In the genomic region with DNA sequence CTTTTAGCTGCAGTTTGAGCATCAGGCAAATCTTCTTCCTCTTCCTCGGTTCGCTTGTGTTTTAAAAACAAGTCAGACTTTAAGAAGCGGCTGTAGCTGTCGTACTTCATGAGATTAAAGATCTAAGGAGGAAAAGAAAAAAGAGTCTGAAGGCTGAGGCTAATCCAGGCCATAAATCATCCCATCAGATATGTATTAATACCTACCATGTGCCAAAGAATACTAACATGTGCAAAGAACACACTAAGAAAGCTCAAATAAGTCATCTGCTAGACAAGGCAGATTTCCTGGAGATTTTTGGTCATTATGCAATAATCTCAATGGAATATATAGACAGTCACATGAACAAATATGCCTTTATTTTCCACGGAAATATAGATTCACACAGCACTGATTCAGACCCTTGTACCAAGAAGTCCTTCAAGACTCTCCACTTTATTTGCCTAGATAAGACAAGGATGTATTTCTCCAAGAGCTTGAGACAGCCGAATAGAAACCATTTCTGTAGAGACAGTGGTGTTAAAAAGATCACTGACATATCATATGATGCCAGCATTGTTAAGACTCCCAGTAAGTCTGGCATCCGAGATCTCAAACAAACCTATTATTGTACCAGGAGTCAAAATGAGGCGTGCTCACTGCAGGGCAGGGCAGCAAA, we compare ENCODE assay signal across 19 cellular contexts. TPM values are rescaled to one million over a fixed set of nuclear protein-coding genes. Genes with fewer than 3 reads are reported as not detected.
DNase-seq lines count a peak whose midpoint lies in the region; ATAC-seq, FAIRE-seq and TF ChIP-seq lines count a peak whose summit lies in the region.
"Had no signal": no experiment of that assay in that cellular context is flagged by ENCODE, and none has a peak within 500 bp of the region (broad histone marks: within the 10 kb centered on the region; RNA-seq: fewer than 3 reads in every experiment).

No MANE protein-coding gene starts in this region.

- TF ChIP-seq EP300 in K562 (IDR thresholded peaks at IDR 0.05; ENCODE audit: low read length), result no peak

- TF ChIP-seq CTCF in K562 (IDR thresholded peaks at IDR 0.05 in 2 of 3, conservative IDR thresholded peaks at IDR 0.05 in 1 of 3; ENCODE audit: insufficient read depth in 2 of 3, low read depth in 1 of 3, low read length in 3 of 3) (no peak), osteoblast (IDR thresholded peaks at IDR 0.05; ENCODE audit: extremely low read depth, low read depth, low read length) (no peak), endodermal cell (conservative IDR thresholded peaks at IDR 0.05) (no peak), breast epithelium (IDR thresholded peaks at IDR 0.05) (no peak)

- H3K4me2 ChIP-seq in K562 (ENCODE audit: insufficient read depth, low read length) (no peak overlapping the region), osteoblast (ENCODE audit: insufficient read depth, low read length) (no peak overlapping the region)

- WGBS in K562 (ENCODE audit: insufficient coverage, low coverage, missing lambda C conversion rate), result 68% methylated on average over 5 of the region's 8 CpGs
- 91 to 94% methylated on average over 4 to 8 of the region's 8 CpGs for WGBS in endodermal cell (ENCODE audit: insufficient coverage in 1 of 2, insufficient read length in 1 of 2), 2 experiments

- peak overlapping the region; percentile 47 to 63 for H3K4me3 Mint-ChIP-seq in activated T-cell treated with anti-CD3 and anti-CD28 coated beads, Interleukin-2, amount 50 U/mL, for 72 hours
- H3K4me3 Mint-ChIP-seq in endodermal cell, result no peak overlapping the region

- H3K9me1 ChIP-seq in K562 (ENCODE audit: control insufficient read depth, insufficient read depth, low read length), result no peaks in the 10 kb centered on the region

- ATAC-seq in activated T-cell treated with anti-CD3 and anti-CD28 coated beads, Interleukin-2, amount 50 U/mL, for 72 hours (replicated peaks in 1 of 2), result no peak
- no peak for ATAC-seq in K562
- ATAC-seq: left cardiac atrium, upper lobe of right lung had no signal

- TF ChIP-seq POLR2A in K562 (conservative IDR thresholded peaks at IDR 0.05) (no peak), breast epithelium (IDR thresholded peaks at IDR 0.05) (no peak)

- H3K27ac ChIP-seq in K562 (ENCODE audit: extremely low read depth, low read depth, low read length), result no peak overlapping the region
- no peak overlapping the region for H3K27ac ChIP-seq in osteoblast (ENCODE audit: low read depth, low read length)
- H3K27ac ChIP-seq in endodermal cell (ENCODE audit: low read depth, low read length), result no peak overlapping the region
- no peak overlapping the region for H3K27ac ChIP-seq in breast epithelium
- H3K27ac ChIP-seq: ascending aorta, upper lobe of right lung had no signal

- peaks cover 100% of the 10 kb centered on the region for H3K4me1 Mint-ChIP-seq in activated T-cell treated with anti-CD3 and anti-CD28 coated beads, Interleukin-2, amount 50 U/mL, for 72 hours (ENCODE audit: low read depth)
- peaks cover 9% of the 10 kb centered on the region for H3K4me1 Mint-ChIP-seq in endodermal cell

- no peaks in the 10 kb centered on the region for H3K79me2 ChIP-seq in K562 (ENCODE audit: control insufficient read depth, insufficient read depth, low read length)
- no peaks in the 10 kb centered on the region for H3K79me2 ChIP-seq in osteoblast (ENCODE audit: insufficient read depth, low read length)

- H2AFZ ChIP-seq in K562 (ENCODE audit: low read depth, low read length) (no peak overlapping the region), osteoblast (ENCODE audit: low read length) (no peak overlapping the region)

- H3K4me1 ChIP-seq in K562 (replicated peaks in 1 of 2; ENCODE audit: control insufficient read depth in 2 of 2, insufficient read depth in 2 of 2, low read length in 2 of 2), result no peaks in the 10 kb centered on the region; a peak in 1 of 5 replicates
- H3K4me1 ChIP-seq in osteoblast (ENCODE audit: insufficient read depth, low read length), result peaks cover 18% of the 10 kb centered on the region
- peaks cover 5% of the 10 kb centered on the region for H3K4me1 ChIP-seq in endodermal cell (ENCODE audit: control insufficient read depth, insufficient read depth, low read length)
- no peaks in the 10 kb centered on the region for H3K4me1 ChIP-seq in breast epithelium
- H3K4me1 ChIP-seq: ascending aorta, upper lobe of right lung had no signal

- peaks cover 3 to 24% of the 10 kb centered on the region in 2 donors for H3K36me3 Mint-ChIP-seq in activated T-cell treated with anti-CD3 and anti-CD28 coated beads, Interleukin-2, amount 50 U/mL, for 72 hours (ENCODE audit: insufficient read depth in 2 of 2)
- H3K36me3 Mint-ChIP-seq in endodermal cell (ENCODE audit: low read depth), result no peaks in the 10 kb centered on the region

- no peaks in the 10 kb centered on the region for H3K27me3 Mint-ChIP-seq in activated T-cell treated with anti-CD3 and anti-CD28 coated beads, Interleukin-2, amount 50 U/mL, for 72 hours (ENCODE audit: low read depth)
- H3K27me3 Mint-ChIP-seq in endodermal cell (ENCODE audit: insufficient read depth), result peaks cover 6% of the 10 kb centered on the region
- H3K27me3 Mint-ChIP-seq: stimulated activated naive B cell treated with anti-CD40 and anti-IgM and Interleukin-4, amounts not matched to agents 10 μg/mL and 1 μg/mL and 100 μg/mL, for 72 hours had no signal

- no peak for FAIRE-seq in K562 (lab: Jason Lieb, UNC)

- peaks cover 40% of the 10 kb centered on the region; the same call in 2 of the 3 replicates for H3K36me3 ChIP-seq in K562 (ENCODE audit: control insufficient read depth, insufficient read depth, low read length)
- peaks cover 6% of the 10 kb centered on the region for H3K36me3 ChIP-seq in osteoblast (ENCODE audit: insufficient read depth, low read length)
- no peaks in the 10 kb centered on the region for H3K36me3 ChIP-seq in endodermal cell (ENCODE audit: control insufficient read depth, insufficient read depth, low read length)
- H3K36me3 ChIP-seq in breast epithelium, result no peaks in the 10 kb centered on the region
- H3K36me3 ChIP-seq: ascending aorta, upper lobe of right lung had no signal

- H3K9ac ChIP-seq in K562 (ENCODE audit: insufficient read depth in 1 of 2, low read depth in 2 of 2, low read length in 2 of 2) (no peak overlapping the region), endodermal cell (ENCODE audit: extremely low read depth, low read length, poor library complexity, severe bottlenecking) (no peak overlapping the region)

- no TSS peak for BruUV-seq in K562 (replicated peaks; lab: Mats Ljungman, UMichigan)

- POLR2A ChIA-PET in K562 (lab: Yijun Ruan, JAX), result no interaction called here

- no peaks in the 10 kb centered on the region for H3K27me3 ChIP-seq in K562 (ENCODE audit: control insufficient read depth in 2 of 2, insufficient read depth in 2 of 2, low read length in 2 of 2)
- H3K27me3 ChIP-seq in osteoblast (ENCODE audit: insufficient read depth, low read length), result no peaks in the 10 kb centered on the region
- no peaks in the 10 kb centered on the region for H3K27me3 ChIP-seq in endodermal cell (ENCODE audit: control insufficient read depth, insufficient read depth, low read length, poor library complexity, severe bottlenecking)
- H3K27me3 ChIP-seq in breast epithelium, result no peaks in the 10 kb centered on the region
- H3K27me3 ChIP-seq: ascending aorta, upper lobe of right lung had no signal

- H3K9me3 Mint-ChIP-seq in activated T-cell treated with anti-CD3 and anti-CD28 coated beads, Interleukin-2, amount 50 U/mL, for 72 hours, result no peaks in the 10 kb centered on the region
- H3K9me3 Mint-ChIP-seq in endodermal cell, result no peaks in the 10 kb centered on the region
- H3K9me3 Mint-ChIP-seq: stimulated activated naive B cell treated with anti-CD40 and anti-IgM and Interleukin-4, amounts not matched to agents 10 μg/mL and 1 μg/mL and 100 μg/mL, for 72 hours had no signal

- DNase-seq in activated T-cell treated with anti-CD3 and anti-CD28 coated beads, Interleukin-2, amount 50 U/mL, for 72 hours, result no peak
- no peak for DNase-seq in activated T-cell treated with anti-CD3 and anti-CD28 coated beads, Interleukin-2, amount 50 U/mL, for 48 hours
- DNase-seq in SK-MEL-5 (ENCODE audit: low read depth, low spot score) (peak; percentile 69), K562 (ENCODE audit: extremely low read depth in 1 of 4, low spot score in 3 of 4) (no peak), osteoblast (ENCODE audit: insufficient read length, low spot score, missing footprints) (peak; percentile 13), endodermal cell (no peak), hepatic stellate cell (ENCODE audit: low spot score) (no peak), breast epithelium (ENCODE audit: low spot score in 2 of 2) (no peak)
- DNase-seq: C1 segment of cervical spinal cord; DMS53; foreskin fibroblast; left cardiac atrium; NCI-H1417; NCI-H2171; NCI-H774; nucleus accumbens; stimulated activated naive B cell treated with anti-CD40 and anti-IgM and Interleukin-4, amounts not matched to agents 10 μg/mL and 1 μg/mL and 100 μg/mL, for 72 hours; upper lobe of right lung had no signal

- intact Hi-C loops in K562 (cut with micrococcal nuclease), result no loop called here
- intact Hi-C loops in breast epithelium (cut with DNase I; ENCODE audit: low total_unique reads), result no loop called here

- CTCF ChIA-PET in K562 (lab: Yijun Ruan, JAX; ENCODE audit: low intra/inter-chr PET ratio), result no interaction called here

- in situ Hi-C loops in SK-MEL-5 (cut with HindIII; ENCODE audit: low pct_unique_long_range_greater_than_20kb, low sequenced_read_pairs), result no loop called here
- in situ Hi-C loops in K562 (cut with MboI), result no loop called here

- H3K27ac Mint-ChIP-seq in activated T-cell treated with anti-CD3 and anti-CD28 coated beads, Interleukin-2, amount 50 U/mL, for 72 hours, result peak overlapping the region; percentile 86
- no peak overlapping the region for H3K27ac Mint-ChIP-seq in endodermal cell

- H4K20me1 ChIP-seq in K562 (replicated peaks; ENCODE audit: control insufficient read depth, insufficient read depth, low read length) (no peaks in the 10 kb centered on the region), osteoblast (ENCODE audit: insufficient read depth, low read length) (no peaks in the 10 kb centered on the region)

- H3K4me3 ChIP-seq in K562, result no peak overlapping the region
- H3K4me3 ChIP-seq in osteoblast (ENCODE audit: insufficient read depth, low read length), result no peak overlapping the region
- no peak overlapping the region for H3K4me3 ChIP-seq in endodermal cell (ENCODE audit: low read length)
- no peak overlapping the region for H3K4me3 ChIP-seq in breast epithelium
- H3K4me3 ChIP-seq: ascending aorta, upper lobe of right lung had no signal

- H3K9me3 ChIP-seq in K562 (replicated peaks; ENCODE audit: control insufficient read depth, insufficient read depth, low read depth, low read length) (no peaks in the 10 kb centered on the region), osteoblast (ENCODE audit: low read depth, low read length) (no peaks in the 10 kb centered on the region), endodermal cell (ENCODE audit: control insufficient read depth, low read length) (no peaks in the 10 kb centered on the region), breast epithelium (no peaks in the 10 kb centered on the region)
- H3K9me3 ChIP-seq: ascending aorta, upper lobe of right lung had no signal

- TF ChIP-seq RAD21 in K562 (CRISPR knock-in tag; conservative IDR thresholded peaks at IDR 0.05 in 1 of 2, IDR thresholded peaks at IDR 0.05 in 1 of 2), result no peak

RNA-seq across cellular contexts. Expression of a gene that starts 42.3 kb away (rescaled TPM):
- 100 to 1,000 TPM; 161 to 208 TPM for total RNA-seq in activated T-cell treated with anti-CD3 and anti-CD28 coated beads, Interleukin-2, amount 50 U/mL, for 72 hours
- 28.3 and 33.1 TPM in 2 replicates for total RNA-seq in SK-MEL-5 (2014; rRNA removed; shearing (Covaris generic))
- polyA plus RNA-seq in SK-MEL-5 (2015; cell fraction: cytosol; rRNA removed), result 24.4 and 36.4 TPM in 2 replicates
- 3.3 and 6.9 TPM in 2 replicates for polyA plus RNA-seq in SK-MEL-5 (2015; cell fraction: nucleus; rRNA removed)
- 9.5 and 17.1 TPM in 2 replicates for total RNA-seq in K562 (2011; cell fraction: chromatin; rRNA removed; ENCODE audit: low replicate concordance)
- total RNA-seq in K562 (2011; cell fraction: nucleolus; rRNA removed), result 9.5 and 11.8 TPM in 2 replicates
- total RNA-seq in K562 (2011; cell fraction: nucleoplasm; rRNA removed), result 15.0 and 25.7 TPM in 2 replicates
- total RNA-seq in K562 (2014; rRNA removed), result 47.6 and 61.8 TPM in 2 replicates
- total RNA-seq in K562 (2014; rRNA removed; fragmentation: Illumina TruSeq; extraction: Trizol), result 67.5 and 76.1 TPM in 2 replicates
- 62.1 and 62.4 TPM in 2 replicates for total RNA-seq in K562 (2015; rRNA removed; fragmentation: Illumina TruSeq; extraction: Trizol)
- total RNA-seq in K562 (2021), result 56.6 and 59.1 TPM in 2 replicates
- polyA plus RNA-seq in K562 (2011; rRNA removed), result 89.3 and 123 TPM in 2 replicates
- polyA plus RNA-seq in K562 (2011; cell fraction: cytosol; rRNA removed), result 23.5 and 39.7 TPM in 2 replicates
- 17.6 and 25.4 TPM in 2 replicates for polyA plus RNA-seq in K562 (2011; cell fraction: nucleus; rRNA removed)
- polyA plus RNA-seq in K562 (2012), result 72.6 and 102 TPM in 2 replicates
- 81.1 and 91.4 TPM in 2 replicates for polyA plus RNA-seq in K562 (2014; fragmentation: Illumina TruSeq; extraction: Trizol)
- 10 to 100 TPM; 31.9 to 43.7 TPM for polyA plus RNA-seq in K562 (2014; fragmentation: Nextera tagmentation; extraction: Ambion mirVana)
- 79.2 and 104 TPM in 2 replicates for polyA plus RNA-seq in K562 (2014; rRNA removed)
- polyA minus RNA-seq in K562 (2011; rRNA and poly(A)+ RNA removed), result 48.6 and 52.8 TPM in 2 replicates
- 21.9 and 24.2 TPM in 2 replicates for polyA minus RNA-seq in K562 (2011; cell fraction: cytosol; rRNA and poly(A)+ RNA removed)
- 4.6 and 9.9 TPM in 2 replicates for polyA minus RNA-seq in K562 (2011; cell fraction: nucleus; rRNA and poly(A)+ RNA removed)
- 24.5 and 29.3 TPM in 2 replicates for total RNA-seq in osteoblast
- 1 to 10 TPM; 4.3 to 7.5 TPM for total RNA-seq in endodermal cell
- 9.8 TPM for polyA plus RNA-seq in endodermal cell (2013, experiment 1 of 2)
- 8.5 TPM for polyA plus RNA-seq in endodermal cell (2013, experiment 2 of 2)
- total RNA-seq in breast epithelium, result 10 to 100 TPM; 34.0 to 39.2 (median 36.4) TPM

Comparison
In these comparisons a context has a peak if more than half of its experiments do, and no peak if none do; other contexts are left out.
1. DNase-seq: peak in SK-MEL-5 (single experiment) and osteoblast (single experiment); none in activated T-cell treated with anti-CD3 and anti-CD28 coated beads, Interleukin-2, amount 50 U/mL, for 72 hours (0 of 2), activated T-cell treated with anti-CD3 and anti-CD28 coated beads, Interleukin-2, amount 50 U/mL, for 48 hours (0 of 2), K562 (0 of 4), endodermal cell (single experiment), hepatic stellate cell (single experiment) and breast epithelium (0 of 2).